Comparison of ENCODE assay signal across 7 cellular contexts in the genomic region with DNA sequence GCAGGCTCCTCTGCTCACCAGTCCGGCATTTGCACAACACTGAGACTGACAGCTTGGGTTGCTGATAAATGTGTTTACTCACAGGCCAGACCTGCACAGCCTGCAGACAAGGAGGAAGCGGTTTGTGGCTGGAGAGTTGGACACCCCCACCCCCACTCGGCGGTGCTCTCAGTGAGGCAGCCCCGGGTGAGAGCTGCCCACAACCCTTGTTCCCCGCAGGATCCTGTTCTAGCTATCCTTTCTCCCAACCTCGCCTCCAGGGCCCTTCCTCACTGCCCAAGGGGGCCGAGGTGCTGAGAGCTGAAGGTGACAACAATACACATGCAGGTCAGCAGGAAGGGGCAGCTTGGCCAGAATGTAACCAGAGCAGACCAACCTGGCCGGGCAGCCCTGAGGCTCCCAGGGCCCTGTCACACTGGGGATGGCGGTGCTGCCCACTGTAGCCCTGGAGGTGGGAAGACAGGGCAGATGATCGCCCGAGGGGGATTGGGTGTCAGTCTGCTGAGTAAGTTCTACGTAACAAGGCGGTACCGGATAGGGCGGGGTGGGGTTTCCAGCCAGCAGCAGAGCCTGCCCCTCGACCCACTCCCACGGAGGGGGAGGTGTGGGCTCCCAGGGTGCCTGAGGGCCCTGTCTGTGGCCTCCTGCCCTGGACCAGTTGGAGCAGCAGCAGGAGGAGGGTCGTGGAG. TPM values are rescaled to one million over a fixed set of nuclear protein-coding genes. Genes with fewer than 3 reads are reported as not detected.
DNase-seq lines count a peak whose midpoint lies in the region; ATAC-seq and TF ChIP-seq lines count a peak whose summit lies in the region.

No MANE protein-coding gene starts in this region.

- no peaks in the 10 kb centered on the region for H3K4me1 ChIP-seq in adipocyte (ENCODE audit: control insufficient read depth, insufficient read depth, low read length)
- H3K4me1 ChIP-seq in liver (ENCODE audit: control insufficient read depth in 4 of 4, insufficient read depth in 4 of 4, low read length in 3 of 4) = peaks cover 12 to 36% (median 27%) of the 10 kb centered on the region in 4 donors
- peaks cover 6 to 26% (median 18%) of the 10 kb centered on the region in 4 donors for H3K4me1 ChIP-seq in esophagus muscularis mucosa

- H3K9ac ChIP-seq in adipocyte (ENCODE audit: low read length) (no peak overlapping the region), liver (ENCODE audit: low read depth in 1 of 2, low read length in 2 of 2) (peak overlapping the region in 1 of 2 donors; percentile 17)

- no peak for TF ChIP-seq RAD21 in liver (IDR thresholded peaks at IDR 0.05)

- intact Hi-C loops in esophagus muscularis mucosa (cut with DNase I) = no loop called here

- peaks cover 40% of the 10 kb centered on the region for H3K36me3 ChIP-seq in adipocyte (ENCODE audit: control insufficient read depth, insufficient read depth, low read length, severe bottlenecking)
- H3K36me3 ChIP-seq in liver (ENCODE audit: control insufficient read depth in 4 of 4, insufficient read depth in 3 of 4, low read depth in 1 of 4, low read length in 3 of 4) = peaks cover 11 to 37% (median 18%) of the 10 kb centered on the region in 4 donors
- peaks cover 32 to 56% (median 53%) of the 10 kb centered on the region in 4 donors for H3K36me3 ChIP-seq in esophagus muscularis mucosa

- H3K4me3 ChIP-seq in adipocyte (ENCODE audit: low read length) (no peak overlapping the region), liver (ENCODE audit: low read depth in 1 of 3, low read length in 3 of 3) (no peak overlapping the region), esophagus muscularis mucosa (no peak overlapping the region)

- H3K27me3 ChIP-seq in adipocyte (replicated peaks; ENCODE audit: control insufficient read depth, insufficient read depth, low read length) (peaks cover 8% of the 10 kb centered on the region), liver (ENCODE audit: control insufficient read depth in 4 of 4, insufficient read depth in 4 of 4, low read length in 3 of 4) (no peaks in the 10 kb centered on the region), esophagus muscularis mucosa (peaks cover 0 to 41% (median 10%) of the 10 kb centered on the region in 4 donors)

- TF ChIP-seq EP300 in esophagus muscularis mucosa (IDR thresholded peaks at IDR 0.05) = no peak

- ATAC-seq in GM18861 (IDR thresholded peaks at IDR 0.05; ENCODE audit: unreplicated experiment) (peak; percentile 41), HG02870 (IDR thresholded peaks at IDR 0.05; ENCODE audit: unreplicated experiment) (peak; percentile 30)

- TF ChIP-seq CTCF in liver (IDR thresholded peaks at IDR 0.05; ENCODE audit: low read depth, low read length, missing input control) (no peak), esophagus muscularis mucosa (IDR thresholded peaks at IDR 0.05) (no peak)

- H3K9me3 ChIP-seq in adipocyte (ENCODE audit: control insufficient read depth, low read length) (no peaks in the 10 kb centered on the region), liver (ENCODE audit: control insufficient read depth in 4 of 4, low read length in 3 of 4) (no peaks in the 10 kb centered on the region), esophagus muscularis mucosa (no peaks in the 10 kb centered on the region)

- no peak for TF ChIP-seq POLR2A in esophagus muscularis mucosa (IDR thresholded peaks at IDR 0.05; ENCODE audit: low read depth)

- DNase-seq in OCI-M1 (lab: John Stamatoyannopoulos, UW) (peak; percentile 98), adipocyte (ENCODE audit: low read depth) (peak; percentile 25), ureter (ENCODE audit: low spot score) (peak; percentile 89), esophagus muscularis mucosa (ENCODE audit: extremely low spot score) (no peak)

- WGBS in liver = 56% methylated on average over 19 of the region's 19 CpGs
- 75% methylated on average over 14 of the region's 19 CpGs for WGBS in esophagus muscularis mucosa

- H3K27ac ChIP-seq in liver (ENCODE audit: low read depth in 1 of 2, low read length in 2 of 2) (peak overlapping the region; percentile 64 to 84), esophagus muscularis mucosa (replicated peaks in 1 of 4) (peak overlapping the region in 1 of 4 donors; percentile 14)

TF ChIP-seq in liver, 16 proteins besides CTCF, POLR2A, EP300 and RAD21:
- no peak for TF ChIP-seq RXRA (IDR thresholded peaks at IDR 0.05)
- TF ChIP-seq FOXA2 (IDR thresholded peaks at IDR 0.05) = peak; percentile 48

RNA-seq across cellular contexts. Expression of gene ADAM8, which starts 2.1 kb away (rescaled TPM):
- 1 to 10 TPM; 5.4 to 6.9 TPM for total RNA-seq in liver
- polyA plus RNA-seq in liver = 1 to 10 TPM; 1.3 to 2.0 TPM
- total RNA-seq in ureter = 35.3 TPM
- 1 to 10 TPM; 1.2 to 8.9 (median 2.3) TPM for total RNA-seq in esophagus muscularis mucosa

RNA-seq across cellular contexts. Expression of gene TUBGCP2, which starts 30.0 kb away (rescaled TPM):
- total RNA-seq in liver = 10 to 100 TPM; 29.6 to 32.4 TPM
- 10 to 100 TPM; 18.8 to 25.6 TPM for polyA plus RNA-seq in liver
- 51.9 TPM for total RNA-seq in ureter
- total RNA-seq in esophagus muscularis mucosa = 10 to 100 TPM; 30.2 to 54.4 (median 39.0) TPM

RNA-seq across cellular contexts. Expression of gene ZNF511, which starts 30.0 kb away (rescaled TPM):
- total RNA-seq in liver = 10 to 100 TPM; 13.7 to 31.3 TPM
- 10 to 100 TPM; 17.0 to 31.8 TPM for polyA plus RNA-seq in liver
- 37.4 TPM for total RNA-seq in ureter
- total RNA-seq in esophagus muscularis mucosa = 10 to 100 TPM; 22.9 to 34.8 (median 33.0) TPM

RNA-seq across cellular contexts. Expression of gene VENTX, which starts 41.1 kb away (rescaled TPM):
- total RNA-seq in liver (under 1 TPM; 0.05 to 0.25 TPM), ureter (0.81 TPM), esophagus muscularis mucosa (1 to 10 TPM in 3 of 4 donors, under 1 TPM in 1; 0.46 to 2.5 (median 2.0) TPM)
- polyA plus RNA-seq in liver = under 1 TPM; 0.06 to 0.13 TPM

RNA-seq across cellular contexts. Expression of gene UTF1, which starts 48.7 kb away (rescaled TPM):
- total RNA-seq in liver = not detected
- not detected for polyA plus RNA-seq in liver
- total RNA-seq in ureter = not detected
- total RNA-seq in esophagus muscularis mucosa = not detected
